Comparison of ENCODE assay signal across 8 cellular contexts in genomic region chr6:3022765-3023662, GRCh38. TPM values are rescaled to one million over a fixed set of nuclear protein-coding genes. Genes with fewer than 3 reads are reported as not detected.
A peak's percentile ranks its signal among the peaks of the same experiment; 100 is the strongest.
DNase-seq lines count a peak whose midpoint lies in the region; ATAC-seq, FAIRE-seq and TF ChIP-seq lines count a peak whose summit lies in the region.

No MANE protein-coding gene starts in this region.

- peak overlapping the region; percentile 92 for H3K4me3 Mint-ChIP-seq in activated naive CD4-positive, alpha-beta T cell treated with anti-CD3 and anti-CD28 coated beads, Interleukin-2, amount 50 U/mL, for 24 hours
- H3K4me3 Mint-ChIP-seq in stimulated activated naive B cell treated with anti-CD40 and anti-IgM and Interleukin-4, amounts not matched to agents 10 μg/mL and 1 μg/mL and 100 μg/mL, for 72 hours: peak overlapping the region; percentile 90 to 93

- intact Hi-C loops in kidney (cut with DNase I): no loop called here

- peak overlapping the region; percentile 3 to 76 for H3K27ac ChIP-seq in kidney (ENCODE audit: low read depth in 2 of 2, low read length in 2 of 2)

- H3K36me3 Mint-ChIP-seq in activated naive CD4-positive, alpha-beta T cell treated with anti-CD3 and anti-CD28 coated beads, Interleukin-2, amount 50 U/mL, for 24 hours: peaks cover 4% of the 10 kb centered on the region
- H3K36me3 Mint-ChIP-seq in stimulated activated naive B cell treated with anti-CD40 and anti-IgM and Interleukin-4, amounts not matched to agents 10 μg/mL and 1 μg/mL and 100 μg/mL, for 72 hours: peaks cover 12 to 21% of the 10 kb centered on the region in 2 donors

- no peak for TF ChIP-seq CTCF in kidney (IDR thresholded peaks at IDR 0.05; ENCODE audit: borderline replicate concordance, extremely low read depth, insufficient read depth)

- H3K4me3 ChIP-seq in kidney (ENCODE audit: low read length in 2 of 2): peak overlapping the region; percentile 62 to 74

- peak overlapping the region; percentile 82 for H3K27ac Mint-ChIP-seq in activated naive CD4-positive, alpha-beta T cell treated with anti-CD3 and anti-CD28 coated beads, Interleukin-2, amount 50 U/mL, for 24 hours
- H3K27ac Mint-ChIP-seq in stimulated activated naive B cell treated with anti-CD40 and anti-IgM and Interleukin-4, amounts not matched to agents 10 μg/mL and 1 μg/mL and 100 μg/mL, for 72 hours: peak overlapping the region; percentile 93

- peak overlapping the region in 1 of 2 donors; percentile 20 for H3K9ac ChIP-seq in kidney (ENCODE audit: low read length in 2 of 2)

- H3K9me3 Mint-ChIP-seq in activated naive CD4-positive, alpha-beta T cell treated with anti-CD3 and anti-CD28 coated beads, Interleukin-2, amount 50 U/mL, for 24 hours: no peaks in the 10 kb centered on the region
- no peaks in the 10 kb centered on the region for H3K9me3 Mint-ChIP-seq in stimulated activated naive B cell treated with anti-CD40 and anti-IgM and Interleukin-4, amounts not matched to agents 10 μg/mL and 1 μg/mL and 100 μg/mL, for 72 hours

- no peak for FAIRE-seq in kidney (lab: Jason Lieb, UNC)

- peaks cover 8 to 15% of the 10 kb centered on the region in 2 donors for H3K36me3 ChIP-seq in kidney (ENCODE audit: control insufficient read depth in 1 of 2, insufficient read depth in 2 of 2, low read length in 2 of 2)

- peaks cover 56% of the 10 kb centered on the region for H3K4me1 Mint-ChIP-seq in activated naive CD4-positive, alpha-beta T cell treated with anti-CD3 and anti-CD28 coated beads, Interleukin-2, amount 50 U/mL, for 24 hours
- peaks cover 35 to 52% of the 10 kb centered on the region in 2 donors for H3K4me1 Mint-ChIP-seq in stimulated activated naive B cell treated with anti-CD40 and anti-IgM and Interleukin-4, amounts not matched to agents 10 μg/mL and 1 μg/mL and 100 μg/mL, for 72 hours

- H3K4me1 ChIP-seq in kidney (ENCODE audit: control insufficient read depth in 1 of 2, insufficient read depth in 1 of 2, low read depth in 1 of 2, low read length in 2 of 2): peaks cover 5 to 8% of the 10 kb centered on the region in 2 donors

- DNase-seq in NCI-H69 (lab: John Stamatoyannopoulos, UW) (peak; percentile 32), kidney (no peak), HuH-7.5 (ENCODE audit: low spot score) (no peak)
- DNase-seq in stimulated activated naive B cell treated with anti-CD40 and anti-IgM and Interleukin-4, amounts not matched to agents 10 μg/mL and 1 μg/mL and 100 μg/mL, for 72 hours: no peak

- H3K27me3 Mint-ChIP-seq in activated naive CD4-positive, alpha-beta T cell treated with anti-CD3 and anti-CD28 coated beads, Interleukin-2, amount 50 U/mL, for 24 hours: no peaks in the 10 kb centered on the region
- H3K27me3 Mint-ChIP-seq in stimulated activated naive B cell treated with anti-CD40 and anti-IgM and Interleukin-4, amounts not matched to agents 10 μg/mL and 1 μg/mL and 100 μg/mL, for 72 hours: no peaks in the 10 kb centered on the region

- H3K9me3 ChIP-seq in kidney (ENCODE audit: control insufficient read depth in 1 of 2, low read length in 2 of 2): no peaks in the 10 kb centered on the region

- ATAC-seq in GM18907 (IDR thresholded peaks at IDR 0.05; ENCODE audit: unreplicated experiment): peak; percentile 1
- peak in 1 of 2 donors; percentile 5 for ATAC-seq in stimulated activated naive B cell treated with anti-CD40 and anti-IgM and Interleukin-4, amounts not matched to agents 10 μg/mL and 1 μg/mL and 100 μg/mL, for 72 hours (replicated peaks)
- no peak for ATAC-seq in GM18858 (IDR thresholded peaks at IDR 0.05; ENCODE audit: unreplicated experiment)
- no peak for ATAC-seq in HG03520 (IDR thresholded peaks at IDR 0.05; ENCODE audit: unreplicated experiment)

RNA-seq across cellular contexts. Expression of gene NQO2, which starts 23.3 kb away (rescaled TPM):
- total RNA-seq in kidney: 37.0 TPM
- 291 TPM for polyA plus RNA-seq in kidney (ENCODE audit: insufficient read depth, low read depth, low replicate concordance)

RNA-seq across cellular contexts. Expression of gene RIPK1, which starts 45.3 kb away (rescaled TPM):
- total RNA-seq in kidney: 30.4 TPM
- polyA plus RNA-seq in kidney (ENCODE audit: insufficient read depth, low read depth, low replicate concordance): 14.7 TPM

RNA-seq across cellular contexts. Expression of gene SERPINB6, which starts 51.6 kb away (rescaled TPM):
- total RNA-seq in kidney: 136 TPM
- 212 TPM for polyA plus RNA-seq in kidney (ENCODE audit: insufficient read depth, low read depth, low replicate concordance)
